Comparison of ENCODE assay signal across 35 cellular contexts in genomic region chr7:80128918-80129317, GRCh38. TPM values are rescaled to one million over a fixed set of nuclear protein-coding genes. Genes with fewer than 3 reads are reported as not detected.
DNase-seq lines count a peak whose midpoint lies in the region; ATAC-seq, FAIRE-seq and TF ChIP-seq lines count a peak whose summit lies in the region.
"Had no signal": no experiment of that assay in that cellular context is flagged by ENCODE, and none has a peak within 500 bp of the region (broad histone marks: within the 10 kb centered on the region; RNA-seq: fewer than 3 reads in every experiment).

No MANE protein-coding gene starts in this region.

- no peak overlapping the region for H3K14ac ChIP-seq in H1 (ENCODE audit: insufficient read length)

- H3K18ac ChIP-seq in H1 (ENCODE audit: extremely low read depth, low read length), result peak overlapping the region; percentile 25; the same call in 1 of the 2 replicates

- peak overlapping the region; percentile 80 for H2BK20ac ChIP-seq in H1 (ENCODE audit: low read length)

- FAIRE-seq in H1 (lab: Jason Lieb, UNC), result no peak
- FAIRE-seq: small intestine had no signal

- H3K27ac ChIP-seq in heart left ventricle (no peak overlapping the region), H1 (ENCODE audit: low read depth, low read length) (no peak overlapping the region), temporal lobe (ENCODE audit: low read depth, low read length) (peak overlapping the region; percentile 96)
- H3K27ac ChIP-seq: breast epithelium, KMS-11, parathyroid adenoma, SK-N-MC, thoracic aorta, vagina, VCaP had no signal

- no peak for TF ChIP-seq RAD21 in H1 (IDR thresholded peaks at IDR 0.05 in 1 of 2, conservative IDR thresholded peaks at IDR 0.05 in 1 of 2; ENCODE audit: low read depth in 2 of 2, low read length in 2 of 2)

- H3K27me3 Mint-ChIP-seq in Calu3 (ENCODE audit: unreplicated experiment), result no peaks in the 10 kb centered on the region

- intact Hi-C loops in Right ventricle myocardium superior (cut with DNase I) (no loop called here), heart left ventricle (cut with DNase I) (no loop called here), Calu3 (cut with micrococcal nuclease; ENCODE audit: unreplicated experiment) (no loop called here)

- POLR2A ChIA-PET in H1 (lab: Charles Lee; ENCODE audit: partially characterized antibody), result no interaction called here

- no peak overlapping the region for H3K27ac Mint-ChIP-seq in Calu3 (ENCODE audit: unreplicated experiment)
- H3K27ac Mint-ChIP-seq: activated CD8-positive, alpha-beta T cell treated with anti-CD3 and anti-CD28 coated beads, Interleukin-2, amount 10 ng/mL, durations not matched to agents 7 days and 5 days; CD4-positive, alpha-beta memory T cell; T-helper 17 cell had no signal

- peak overlapping the region; percentile 95; the same call in 1 of the 2 replicates for H2AK5ac ChIP-seq in H1 (ENCODE audit: low read depth, low read length)

- H3K79me1 ChIP-seq in H1 (ENCODE audit: low read depth, low read length), result no peaks in the 10 kb centered on the region

- H3K9me3 ChIP-seq in heart left ventricle (no peaks in the 10 kb centered on the region), H1 (ENCODE audit: insufficient read depth in 2 of 2, low read depth in 1 of 2, low read length in 1 of 2) (no peaks in the 10 kb centered on the region)
- H3K9me3 ChIP-seq: breast epithelium, MG63, thoracic aorta, vagina had no signal

- DNase-seq in Right ventricle myocardium superior, result no peak
- no peak for DNase-seq in heart left ventricle
- peak; percentile 96 for DNase-seq in OCI-M1 (lab: John Stamatoyannopoulos, UW)
- no peak for DNase-seq in H1 (ENCODE audit: low read depth in 1 of 2, low spot score in 2 of 2)
- no peak for DNase-seq in NCI-H1092 (lab: John Stamatoyannopoulos, UW)
- no peak for DNase-seq in Calu3
- DNase-seq in NCI-H524 treated with DMSO at 0.1 percent for 48 hours (lab: John Stamatoyannopoulos, UW), result no peak
- DNase-seq: activated CD4-positive, alpha-beta T cell treated with anti-CD3 and anti-CD28 coated beads for 4 hours; activated CD8-positive, alpha-beta T cell treated with anti-CD3 and anti-CD28 coated beads, Interleukin-2, amount 10 ng/mL, durations not matched to agents 7 days and 5 days; activated naive CD4-positive, alpha-beta T cell treated with anti-CD3 and anti-CD28 coated beads, Interleukin-2, amount 50 U/mL, for 16 hours; AML-193; anterior cingulate cortex; CD4-positive, alpha-beta memory T cell; DMS 273 treated with DMSO at 0.1 percent for 48 hours; effector CD4-positive, alpha-beta T cell; EL; HCEC 1CT; left colon; MG63; NCI-H1436; NCI-H2081 treated with DMSO at 0.1 percent for 48 hours; NCI-H2227 treated with DMSO at 0.1 percent for 48 hours; NCI-H774; small intestine; stimulated activated naive CD4-positive, alpha-beta T cell; T-helper 17 cell had no signal

- H3K23ac ChIP-seq in H1 (ENCODE audit: insufficient read length), result no peak overlapping the region

- H3K4me2 ChIP-seq in H1 (ENCODE audit: insufficient read depth in 1 of 2, low read depth in 2 of 2, low read length in 2 of 2), result no peak overlapping the region

- H3K4me3 ChIP-seq in heart left ventricle (no peak overlapping the region), H1 (ENCODE audit: extremely low read depth in 1 of 4, insufficient read depth in 2 of 4, low read depth in 3 of 4, low read length in 4 of 4) (no peak overlapping the region)
- H3K4me3 ChIP-seq: breast epithelium, MG63, SK-N-MC, thoracic aorta, vagina had no signal

- H3K27me3 ChIP-seq in heart left ventricle, result no peaks in the 10 kb centered on the region
- peaks cover 7 to 31% (median 22%) of the 10 kb centered on the region in 4 experiments; a peak in 6 of 7 replicates for H3K27me3 ChIP-seq in H1 (replicated peaks in 1 of 4; ENCODE audit: control insufficient read depth in 3 of 4, extremely low read depth in 1 of 4, insufficient read depth in 3 of 4, low read length in 3 of 4)
- H3K27me3 ChIP-seq: breast epithelium, MG63, vagina had no signal

- H3K9me3 Mint-ChIP-seq in Calu3 (ENCODE audit: low read depth, unreplicated experiment), result no peaks in the 10 kb centered on the region
- H3K9me3 Mint-ChIP-seq: neural crest cell had no signal

- H2BK15ac ChIP-seq in H1 (ENCODE audit: low read length), result no peak overlapping the region

- peaks cover under 1% of the 10 kb centered on the region for H3K36me3 Mint-ChIP-seq in Calu3 (ENCODE audit: insufficient read depth, unreplicated experiment)
- H3K36me3 Mint-ChIP-seq: CD4-positive, alpha-beta memory T cell had no signal

- no peaks in the 10 kb centered on the region for H4K20me1 ChIP-seq in H1 (replicated peaks in 1 of 2; ENCODE audit: control insufficient read depth in 1 of 2, insufficient read depth in 2 of 2, low read length in 2 of 2)

- peak overlapping the region; percentile 65; the same call in 1 of the 2 replicates for H2BK12ac ChIP-seq in H1 (ENCODE audit: low read depth, low read length)

- no peak overlapping the region for H4K8ac ChIP-seq in H1 (ENCODE audit: extremely low read depth, insufficient read depth, low read length)

- ATAC-seq in Right ventricle myocardium superior (ENCODE audit: poor library complexity) (peak; percentile 31), heart left ventricle (no peak)
- ATAC-seq: activated CD8-positive, alpha-beta T cell treated with anti-CD3 and anti-CD28 coated beads, Interleukin-2, amount 10 ng/mL, durations not matched to agents 7 days and 5 days; T-helper 17 cell had no signal

- no peaks in the 10 kb centered on the region for H3K79me2 ChIP-seq in H1 (ENCODE audit: control insufficient read depth in 1 of 2, insufficient read depth in 2 of 2, low read length in 2 of 2)
- H3K79me2 ChIP-seq: parathyroid adenoma had no signal

- TF ChIP-seq EP300 in H1 (IDR thresholded peaks at IDR 0.05; ENCODE audit: borderline replicate concordance in 1 of 2, low read depth in 2 of 2, low read length in 2 of 2), result no peak

- H2BK5ac ChIP-seq in H1 (ENCODE audit: low read depth, low read length), result peak overlapping the region; percentile 12; the same call in 1 of the 2 replicates

- TF ChIP-seq CTCF in heart left ventricle (IDR thresholded peaks at IDR 0.05), result no peak
- no peak for TF ChIP-seq CTCF in H1 (IDR thresholded peaks at IDR 0.05; ENCODE audit: control extremely low read depth in 1 of 3, insufficient read depth in 1 of 3, low read depth in 1 of 3, low read length in 3 of 3)
- no peak for TF ChIP-seq CTCF in Calu3 (IDR thresholded peaks at IDR 0.05; ENCODE audit: unreplicated experiment)

- H3K36me3 ChIP-seq in heart left ventricle (no peaks in the 10 kb centered on the region), H1 (ENCODE audit: control insufficient read depth in 2 of 4, insufficient read depth in 4 of 4, low read length in 3 of 4) (no peaks in the 10 kb centered on the region)
- H3K36me3 ChIP-seq: breast epithelium, MG63, thoracic aorta, vagina had no signal

- H2AFZ ChIP-seq in H1 (ENCODE audit: low read length), result no peak overlapping the region
- H2AFZ ChIP-seq: parathyroid adenoma had no signal

- peaks cover 5% of the 10 kb centered on the region for H3K23me2 ChIP-seq in H1 (ENCODE audit: low read depth, low read length)

- no peak overlapping the region for H3K4ac ChIP-seq in H1 (replicated peaks; ENCODE audit: insufficient read length, low read depth, low read length)

- CTCF ChIA-PET in H1 (lab: Charles Lee; ENCODE audit: partially characterized antibody) (interaction anchor here (0.5 to 1.0 kb wide), 2 partner anchors 22 to 152 kb away, joined by 3 to 4 read pairs; no protein-coding TSS in a partner anchor), Calu3 (lab: Charles Lee) (interaction anchor here (0.6 kb wide), 1 partner anchor 11 kb away, joined by 7 read pairs; no protein-coding TSS in a partner anchor)

- no peak overlapping the region for H3K9ac ChIP-seq in H1 (replicated peaks in 1 of 4; ENCODE audit: extremely low read depth in 1 of 4, low read depth in 3 of 4, low read length in 3 of 4)
- H3K9ac ChIP-seq: KMS-11, parathyroid adenoma had no signal

- no peak overlapping the region for H4K5ac ChIP-seq in H1 (ENCODE audit: insufficient read length, low read depth, low read length)

- no peak overlapping the region for H3K56ac ChIP-seq in H1 (replicated peaks; ENCODE audit: insufficient read length, low read depth, low read length)

- WGBS in heart left ventricle, 4 donors, result 89 to 100% (median 94%) methylated on average over 3 of the region's 3 CpGs
- 95% methylated on average over 3 of the region's 3 CpGs; no CpG with 5 or more reads in 1 of the 2 experiments for WGBS in H1 (ENCODE audit: extremely low coverage in 1 of 2, insufficient coverage in 1 of 2, insufficient read length in 1 of 2, insufficient replicate concordance in 2 of 2, low coverage in 1 of 2, low lambda C conversion rate in 2 of 2, missing lambda C conversion rate in 1 of 2), 2 experiments

- H3K4me1 Mint-ChIP-seq in Calu3 (ENCODE audit: low read depth, unreplicated experiment), result peaks cover 14% of the 10 kb centered on the region
- H3K4me1 Mint-ChIP-seq: T-helper 17 cell had no signal

- no TSS peak for BruUV-seq in Calu3 (replicated peaks; lab: Mats Ljungman, UMichigan)

- no peak overlapping the region for H3K4me3 Mint-ChIP-seq in Calu3 (ENCODE audit: low read depth, unreplicated experiment)
- H3K4me3 Mint-ChIP-seq: activated CD8-positive, alpha-beta T cell treated with anti-CD3 and anti-CD28 coated beads, Interleukin-2, amount 10 ng/mL, durations not matched to agents 7 days and 5 days; CD4-positive, alpha-beta memory T cell; neural crest cell; T-helper 17 cell had no signal

- no peak overlapping the region for H4K91ac ChIP-seq in H1 (replicated peaks; ENCODE audit: insufficient read length, low read length)

- H3K4me1 ChIP-seq in heart left ventricle, result peaks cover 0 to 4% (median 0%) of the 10 kb centered on the region in 12 donors
- peaks cover 1 to 16% (median 14%) of the 10 kb centered on the region in 4 experiments; a peak in 5 of 7 replicates for H3K4me1 ChIP-seq in H1 (replicated peaks in 1 of 4; ENCODE audit: control insufficient read depth in 3 of 4, insufficient read depth in 4 of 4, low read length in 3 of 4)
- H3K4me1 ChIP-seq: breast epithelium had no signal

- H2BK120ac ChIP-seq in H1 (replicated peaks; ENCODE audit: low read depth, low read length), result no peak overlapping the region

- TF ChIP-seq POLR2A in heart left ventricle (IDR thresholded peaks at IDR 0.05), result no peak
- TF ChIP-seq POLR2A in H1 (IDR thresholded peaks at IDR 0.05; ENCODE audit: control extremely low read depth in 1 of 2, low read depth in 2 of 2, low read length in 2 of 2), result no peak

RNA-seq across cellular contexts. Expression of gene GNAI1, which starts 5.7 kb away (rescaled TPM):
- total RNA-seq in Right ventricle myocardium superior (11.3 TPM), heart left ventricle (10 to 100 TPM in 8 of 9 donors, 1 to 10 TPM in 1; 9.9 to 26.1 (median 16.5) TPM), temporal lobe (161 TPM), Calu3 (2022) (14.7 and 20.5 TPM in 2 replicates)
- polyA plus RNA-seq in heart left ventricle (1 to 10 TPM; 4.6 to 9.2 TPM), H1 (2011; rRNA removed) (6.0 and 8.0 TPM in 2 replicates)
- 20.0 and 29.5 TPM in 2 replicates for total RNA-seq in H1 (2021; fragmentation: NEBNext Ultra II Directional; extraction: Animal tissue kit (Norgen Biotek cat#: 25700))
- 11.8 TPM for polyA plus RNA-seq in H1 (2011; cell fraction: cytosol; rRNA removed)
- 4.0 TPM for polyA plus RNA-seq in H1 (2011; cell fraction: nucleus; rRNA removed)
- 14.7 to 32.5 TPM (median 22.2 TPM) in 4 replicates for polyA plus RNA-seq in H1 (2012, experiment 1 of 2)
- 2.0 TPM for polyA plus RNA-seq in H1 (2012, experiment 2 of 2)
- polyA plus RNA-seq in H1 (2013, experiment 1 of 2), result 9.1 TPM
- polyA plus RNA-seq in H1 (2013, experiment 2 of 2), result 9.5 TPM
- polyA minus RNA-seq in H1 (2011; rRNA and poly(A)+ RNA removed), result 12.9 and 17.8 TPM in 2 replicates
- 11.2 TPM for polyA minus RNA-seq in H1 (2011; cell fraction: cytosol; rRNA and poly(A)+ RNA removed)
- 28.9 TPM for polyA minus RNA-seq in H1 (2011; cell fraction: nucleus; rRNA and poly(A)+ RNA removed)
- total RNA-seq: activated CD8-positive, alpha-beta T cell treated with anti-CD3 and anti-CD28 coated beads, Interleukin-2, amount 10 ng/mL, durations not matched to agents 7 days and 5 days had no signal
